1 cellular context compared by ENCODE assay signal in the genomic region with DNA sequence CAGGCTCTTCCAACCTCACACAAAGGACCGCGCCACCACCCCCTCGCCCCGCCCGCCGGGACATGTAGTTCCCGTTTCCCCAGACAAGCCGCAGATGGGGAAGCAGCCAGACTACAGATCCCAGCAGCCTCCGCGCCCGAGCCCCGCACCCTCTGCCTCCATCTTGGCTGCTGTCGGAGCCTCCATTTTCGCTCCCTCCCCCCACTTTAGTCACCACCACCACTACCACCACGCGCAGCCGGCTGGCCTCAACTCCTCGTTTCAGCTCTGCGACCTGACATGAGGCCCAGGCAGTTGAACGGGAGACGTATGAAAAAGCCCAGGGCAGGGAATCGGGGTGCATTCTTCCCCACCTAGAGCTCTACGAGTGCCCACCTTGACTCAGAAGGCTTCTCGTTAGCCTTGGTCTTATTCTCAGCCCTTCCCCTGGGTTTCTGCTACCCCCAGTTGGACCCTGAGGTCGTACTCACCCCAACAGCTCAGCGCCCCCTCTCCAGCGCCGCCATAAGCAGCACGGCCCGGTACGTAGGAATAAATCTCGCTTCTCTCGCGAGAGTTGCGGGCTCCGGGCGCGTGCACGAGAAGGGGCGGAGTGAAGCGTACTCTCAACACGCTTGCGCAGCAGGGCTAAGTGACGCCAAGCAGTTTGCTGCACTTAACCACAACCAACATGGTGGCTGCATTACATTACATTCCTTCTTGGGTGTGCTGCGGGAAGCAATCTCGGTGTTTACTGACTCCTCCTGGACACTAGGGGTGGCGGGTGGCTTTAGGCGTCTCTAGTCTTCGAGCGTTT.
TF ChIP-seq lines count a peak whose summit lies in the region.

A gene (minus strand): TSS at position 530 of the 796 bp plus-strand sequence. CDS start 18,094 bp downstream, outside the sequence.

TF ChIP-seq in GM12878, 131 proteins besides CTCF, POLR2A, EP300 and RAD21 (continued from another document and continues in another):
- TF ChIP-seq NFYA (IDR thresholded peaks at IDR 0.05; ENCODE audit: borderline replicate concordance, low read depth, low read length) (no peak), RCOR1 (conservative IDR thresholded peaks at IDR 0.05; ENCODE audit: low read depth, low read length) (0 out of 2 replicates have a peak, but pooled peaks have one; percentile 83), HCFC1 (IDR thresholded peaks at IDR 0.05; ENCODE audit: low read length) (peak; percentile 92), NBN (IDR thresholded peaks at IDR 0.05) (peak; percentile 97), SMAD1 (IDR thresholded peaks at IDR 0.05; ENCODE audit: low read depth, partially characterized antibody) (no peak), ZNF207 (IDR thresholded peaks at IDR 0.05; ENCODE audit: borderline replicate concordance) (peak; percentile 97), DPF2 (IDR thresholded peaks at IDR 0.05) (peak; percentile 10; the same call in 1 of the 2 replicates), ASH2L (IDR thresholded peaks at IDR 0.05; ENCODE audit: borderline replicate concordance, low read depth) (no peak), STAT3 (IDR thresholded peaks at IDR 0.05; ENCODE audit: low read depth, low read length) (no peak), BMI1 (IDR thresholded peaks at IDR 0.05; ENCODE audit: borderline replicate concordance) (no peak), SPI1 (IDR thresholded peaks at IDR 0.05; ENCODE audit: borderline replicate concordance, insufficient read depth, low read depth, low read length) (peak; percentile 40; the same call in 1 of the 2 replicates), MYC (IDR thresholded peaks at IDR 0.05; ENCODE audit: insufficient read depth, insufficient read length, insufficient replicate concordance, low read length, severe bottlenecking) (no peak), NFIC (IDR thresholded peaks at IDR 0.05; ENCODE audit: low read depth, low read length) (0 out of 2 replicates have a peak, but pooled peaks have one; percentile 24), CEBPB (IDR thresholded peaks at IDR 0.05; ENCODE audit: borderline replicate concordance in 1 of 2, low read depth in 2 of 2, low read length in 2 of 2) (no peak), FOXK2 (IDR thresholded peaks at IDR 0.05) (no peak; the same call in none of the 2 replicates), PAX5 (IDR thresholded peaks at IDR 0.05; ENCODE audit: borderline replicate concordance, low read depth, low read length) (peak; percentile 28; the same call in 1 of the 2 replicates), ZNF622 (IDR thresholded peaks at IDR 0.05) (no peak), ETV6 (conservative IDR thresholded peaks at IDR 0.05 in 1 of 2, IDR thresholded peaks at IDR 0.05 in 1 of 2; ENCODE audit: borderline replicate concordance in 1 of 2, low read depth in 1 of 2) (0 out of 4 replicates have a peak, but pooled peaks of 1 of the 2 experiments have one; percentile 22), ZSCAN29 (IDR thresholded peaks at IDR 0.05) (no peak), RFX5 (IDR thresholded peaks at IDR 0.05; ENCODE audit: low read depth, low read length) (no peak), TCF12 (IDR thresholded peaks at IDR 0.05; ENCODE audit: low read depth, low read length) (peak; percentile 76), ZZZ3 (IDR thresholded peaks at IDR 0.05; ENCODE audit: control insufficient read depth, insufficient read length, low read depth) (no peak), IKZF1 (conservative IDR thresholded peaks at IDR 0.05) (peak; percentile 87), SUPT20H (IDR thresholded peaks at IDR 0.05; ENCODE audit: borderline replicate concordance, control insufficient read depth, low read depth, low read length) (no peak), JUND (IDR thresholded peaks at IDR 0.05; ENCODE audit: low read depth, low read length) (0 out of 2 replicates have a peak, but pooled peaks have one; percentile 12), BACH1 (IDR thresholded peaks at IDR 0.05; ENCODE audit: borderline replicate concordance) (peak; percentile 33; the same call in 1 of the 2 replicates), ZNF24 (IDR thresholded peaks at IDR 0.05) (no peak), ATF7 (IDR thresholded peaks at IDR 0.05; ENCODE audit: low read depth) (peak; percentile 72), BCL11A (IDR thresholded peaks at IDR 0.05; ENCODE audit: low read depth, low read length) (no peak), EGR1 (IDR thresholded peaks at IDR 0.05; ENCODE audit: borderline replicate concordance in 1 of 2, low read depth in 2 of 2, low read length in 2 of 2) (peak in 1 of 2 experiments; percentile 31; a peak in 1 of 3 replicates)
- TF ChIP-seq, protein P1, sequence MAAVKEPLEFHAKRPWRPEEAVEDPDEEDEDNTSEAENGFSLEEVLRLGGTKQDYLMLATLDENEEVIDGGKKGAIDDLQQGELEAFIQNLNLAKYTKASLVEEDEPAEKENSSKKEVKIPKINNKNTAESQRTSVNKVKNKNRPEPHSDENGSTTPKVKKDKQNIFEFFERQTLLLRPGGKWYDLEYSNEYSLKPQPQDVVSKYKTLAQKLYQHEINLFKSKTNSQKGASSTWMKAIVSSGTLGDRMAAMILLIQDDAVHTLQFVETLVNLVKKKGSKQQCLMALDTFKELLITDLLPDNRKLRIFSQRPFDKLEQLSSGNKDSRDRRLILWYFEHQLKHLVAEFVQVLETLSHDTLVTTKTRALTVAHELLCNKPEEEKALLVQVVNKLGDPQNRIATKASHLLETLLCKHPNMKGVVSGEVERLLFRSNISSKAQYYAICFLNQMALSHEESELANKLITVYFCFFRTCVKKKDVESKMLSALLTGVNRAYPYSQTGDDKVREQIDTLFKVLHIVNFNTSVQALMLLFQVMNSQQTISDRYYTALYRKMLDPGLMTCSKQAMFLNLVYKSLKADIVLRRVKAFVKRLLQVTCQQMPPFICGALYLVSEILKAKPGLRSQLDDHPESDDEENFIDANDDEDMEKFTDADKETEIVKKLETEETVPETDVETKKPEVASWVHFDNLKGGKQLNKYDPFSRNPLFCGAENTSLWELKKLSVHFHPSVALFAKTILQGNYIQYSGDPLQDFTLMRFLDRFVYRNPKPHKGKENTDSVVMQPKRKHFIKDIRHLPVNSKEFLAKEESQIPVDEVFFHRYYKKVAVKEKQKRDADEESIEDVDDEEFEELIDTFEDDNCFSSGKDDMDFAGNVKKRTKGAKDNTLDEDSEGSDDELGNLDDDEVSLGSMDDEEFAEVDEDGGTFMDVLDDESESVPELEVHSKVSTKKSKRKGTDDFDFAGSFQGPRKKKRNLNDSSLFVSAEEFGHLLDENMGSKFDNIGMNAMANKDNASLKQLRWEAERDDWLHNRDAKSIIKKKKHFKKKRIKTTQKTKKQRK (IDR thresholded peaks at IDR 0.05; ENCODE audit: low read depth, low read length): 0 out of 2 replicates have a peak, but pooled peaks have one; percentile 4
- TF ChIP-seq, protein P2, sequence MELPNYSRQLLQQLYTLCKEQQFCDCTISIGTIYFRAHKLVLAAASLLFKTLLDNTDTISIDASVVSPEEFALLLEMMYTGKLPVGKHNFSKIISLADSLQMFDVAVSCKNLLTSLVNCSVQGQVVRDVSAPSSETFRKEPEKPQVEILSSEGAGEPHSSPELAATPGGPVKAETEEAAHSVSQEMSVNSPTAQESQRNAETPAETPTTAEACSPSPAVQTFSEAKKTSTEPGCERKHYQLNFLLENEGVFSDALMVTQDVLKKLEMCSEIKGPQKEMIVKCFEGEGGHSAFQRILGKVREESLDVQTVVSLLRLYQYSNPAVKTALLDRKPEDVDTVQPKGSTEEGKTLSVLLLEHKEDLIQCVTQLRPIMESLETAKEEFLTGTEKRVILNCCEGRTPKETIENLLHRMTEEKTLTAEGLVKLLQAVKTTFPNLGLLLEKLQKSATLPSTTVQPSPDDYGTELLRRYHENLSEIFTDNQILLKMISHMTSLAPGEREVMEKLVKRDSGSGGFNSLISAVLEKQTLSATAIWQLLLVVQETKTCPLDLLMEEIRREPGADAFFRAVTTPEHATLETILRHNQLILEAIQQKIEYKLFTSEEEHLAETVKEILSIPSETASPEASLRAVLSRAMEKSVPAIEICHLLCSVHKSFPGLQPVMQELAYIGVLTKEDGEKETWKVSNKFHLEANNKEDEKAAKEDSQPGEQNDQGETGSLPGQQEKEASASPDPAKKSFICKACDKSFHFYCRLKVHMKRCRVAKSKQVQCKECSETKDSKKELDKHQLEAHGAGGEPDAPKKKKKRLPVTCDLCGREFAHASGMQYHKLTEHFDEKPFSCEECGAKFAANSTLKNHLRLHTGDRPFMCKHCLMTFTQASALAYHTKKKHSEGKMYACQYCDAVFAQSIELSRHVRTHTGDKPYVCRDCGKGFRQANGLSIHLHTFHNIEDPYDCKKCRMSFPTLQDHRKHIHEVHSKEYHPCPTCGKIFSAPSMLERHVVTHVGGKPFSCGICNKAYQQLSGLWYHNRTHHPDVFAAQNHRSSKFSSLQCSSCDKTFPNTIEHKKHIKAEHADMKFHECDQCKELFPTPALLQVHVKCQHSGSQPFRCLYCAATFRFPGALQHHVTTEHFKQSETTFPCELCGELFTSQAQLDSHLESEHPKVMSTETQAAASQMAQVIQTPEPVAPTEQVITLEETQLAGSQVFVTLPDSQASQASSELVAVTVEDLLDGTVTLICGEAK (IDR thresholded peaks at IDR 0.05; ENCODE audit: borderline replicate concordance): no peak
- TF ChIP-seq, protein P3, sequence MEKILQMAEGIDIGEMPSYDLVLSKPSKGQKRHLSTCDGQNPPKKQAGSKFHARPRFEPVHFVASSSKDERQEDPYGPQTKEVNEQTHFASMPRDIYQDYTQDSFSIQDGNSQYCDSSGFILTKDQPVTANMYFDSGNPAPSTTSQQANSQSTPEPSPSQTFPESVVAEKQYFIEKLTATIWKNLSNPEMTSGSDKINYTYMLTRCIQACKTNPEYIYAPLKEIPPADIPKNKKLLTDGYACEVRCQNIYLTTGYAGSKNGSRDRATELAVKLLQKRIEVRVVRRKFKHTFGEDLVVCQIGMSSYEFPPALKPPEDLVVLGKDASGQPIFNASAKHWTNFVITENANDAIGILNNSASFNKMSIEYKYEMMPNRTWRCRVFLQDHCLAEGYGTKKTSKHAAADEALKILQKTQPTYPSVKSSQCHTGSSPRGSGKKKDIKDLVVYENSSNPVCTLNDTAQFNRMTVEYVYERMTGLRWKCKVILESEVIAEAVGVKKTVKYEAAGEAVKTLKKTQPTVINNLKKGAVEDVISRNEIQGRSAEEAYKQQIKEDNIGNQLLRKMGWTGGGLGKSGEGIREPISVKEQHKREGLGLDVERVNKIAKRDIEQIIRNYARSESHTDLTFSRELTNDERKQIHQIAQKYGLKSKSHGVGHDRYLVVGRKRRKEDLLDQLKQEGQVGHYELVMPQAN (conservative IDR thresholded peaks at IDR 0.05): 0 out of 2 replicates have a peak, but pooled peaks have one; percentile 1
- TF ChIP-seq, protein P4, sequence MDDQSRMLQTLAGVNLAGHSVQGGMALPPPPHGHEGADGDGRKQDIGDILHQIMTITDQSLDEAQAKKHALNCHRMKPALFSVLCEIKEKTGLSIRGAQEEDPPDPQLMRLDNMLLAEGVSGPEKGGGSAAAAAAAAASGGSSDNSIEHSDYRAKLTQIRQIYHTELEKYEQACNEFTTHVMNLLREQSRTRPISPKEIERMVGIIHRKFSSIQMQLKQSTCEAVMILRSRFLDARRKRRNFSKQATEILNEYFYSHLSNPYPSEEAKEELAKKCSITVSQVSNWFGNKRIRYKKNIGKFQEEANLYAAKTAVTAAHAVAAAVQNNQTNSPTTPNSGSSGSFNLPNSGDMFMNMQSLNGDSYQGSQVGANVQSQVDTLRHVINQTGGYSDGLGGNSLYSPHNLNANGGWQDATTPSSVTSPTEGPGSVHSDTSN (IDR thresholded peaks at IDR 0.05; ENCODE audit: insufficient replicate concordance, low read depth, low read length): no peak
- TF ChIP-seq, protein P5, sequence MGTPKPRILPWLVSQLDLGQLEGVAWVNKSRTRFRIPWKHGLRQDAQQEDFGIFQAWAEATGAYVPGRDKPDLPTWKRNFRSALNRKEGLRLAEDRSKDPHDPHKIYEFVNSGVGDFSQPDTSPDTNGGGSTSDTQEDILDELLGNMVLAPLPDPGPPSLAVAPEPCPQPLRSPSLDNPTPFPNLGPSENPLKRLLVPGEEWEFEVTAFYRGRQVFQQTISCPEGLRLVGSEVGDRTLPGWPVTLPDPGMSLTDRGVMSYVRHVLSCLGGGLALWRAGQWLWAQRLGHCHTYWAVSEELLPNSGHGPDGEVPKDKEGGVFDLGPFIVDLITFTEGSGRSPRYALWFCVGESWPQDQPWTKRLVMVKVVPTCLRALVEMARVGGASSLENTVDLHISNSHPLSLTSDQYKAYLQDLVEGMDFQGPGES (IDR thresholded peaks at IDR 0.05): no peak
- TF ChIP-seq, protein P6, sequence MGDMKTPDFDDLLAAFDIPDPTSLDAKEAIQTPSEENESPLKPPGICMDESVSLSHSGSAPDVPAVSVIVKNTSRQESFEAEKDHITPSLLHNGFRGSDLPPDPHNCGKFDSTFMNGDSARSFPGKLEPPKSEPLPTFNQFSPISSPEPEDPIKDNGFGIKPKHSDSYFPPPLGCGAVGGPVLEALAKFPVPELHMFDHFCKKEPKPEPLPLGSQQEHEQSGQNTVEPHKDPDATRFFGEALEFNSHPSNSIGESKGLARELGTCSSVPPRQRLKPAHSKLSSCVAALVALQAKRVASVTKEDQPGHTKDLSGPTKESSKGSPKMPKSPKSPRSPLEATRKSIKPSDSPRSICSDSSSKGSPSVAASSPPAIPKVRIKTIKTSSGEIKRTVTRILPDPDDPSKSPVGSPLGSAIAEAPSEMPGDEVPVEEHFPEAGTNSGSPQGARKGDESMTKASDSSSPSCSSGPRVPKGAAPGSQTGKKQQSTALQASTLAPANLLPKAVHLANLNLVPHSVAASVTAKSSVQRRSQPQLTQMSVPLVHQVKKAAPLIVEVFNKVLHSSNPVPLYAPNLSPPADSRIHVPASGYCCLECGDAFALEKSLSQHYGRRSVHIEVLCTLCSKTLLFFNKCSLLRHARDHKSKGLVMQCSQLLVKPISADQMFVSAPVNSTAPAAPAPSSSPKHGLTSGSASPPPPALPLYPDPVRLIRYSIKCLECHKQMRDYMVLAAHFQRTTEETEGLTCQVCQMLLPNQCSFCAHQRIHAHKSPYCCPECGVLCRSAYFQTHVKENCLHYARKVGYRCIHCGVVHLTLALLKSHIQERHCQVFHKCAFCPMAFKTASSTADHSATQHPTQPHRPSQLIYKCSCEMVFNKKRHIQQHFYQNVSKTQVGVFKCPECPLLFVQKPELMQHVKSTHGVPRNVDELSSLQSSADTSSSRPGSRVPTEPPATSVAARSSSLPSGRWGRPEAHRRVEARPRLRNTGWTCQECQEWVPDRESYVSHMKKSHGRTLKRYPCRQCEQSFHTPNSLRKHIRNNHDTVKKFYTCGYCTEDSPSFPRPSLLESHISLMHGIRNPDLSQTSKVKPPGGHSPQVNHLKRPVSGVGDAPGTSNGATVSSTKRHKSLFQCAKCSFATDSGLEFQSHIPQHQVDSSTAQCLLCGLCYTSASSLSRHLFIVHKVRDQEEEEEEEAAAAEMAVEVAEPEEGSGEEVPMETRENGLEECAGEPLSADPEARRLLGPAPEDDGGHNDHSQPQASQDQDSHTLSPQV (IDR thresholded peaks at IDR 0.05): no peak
- TF ChIP-seq, protein P7, sequence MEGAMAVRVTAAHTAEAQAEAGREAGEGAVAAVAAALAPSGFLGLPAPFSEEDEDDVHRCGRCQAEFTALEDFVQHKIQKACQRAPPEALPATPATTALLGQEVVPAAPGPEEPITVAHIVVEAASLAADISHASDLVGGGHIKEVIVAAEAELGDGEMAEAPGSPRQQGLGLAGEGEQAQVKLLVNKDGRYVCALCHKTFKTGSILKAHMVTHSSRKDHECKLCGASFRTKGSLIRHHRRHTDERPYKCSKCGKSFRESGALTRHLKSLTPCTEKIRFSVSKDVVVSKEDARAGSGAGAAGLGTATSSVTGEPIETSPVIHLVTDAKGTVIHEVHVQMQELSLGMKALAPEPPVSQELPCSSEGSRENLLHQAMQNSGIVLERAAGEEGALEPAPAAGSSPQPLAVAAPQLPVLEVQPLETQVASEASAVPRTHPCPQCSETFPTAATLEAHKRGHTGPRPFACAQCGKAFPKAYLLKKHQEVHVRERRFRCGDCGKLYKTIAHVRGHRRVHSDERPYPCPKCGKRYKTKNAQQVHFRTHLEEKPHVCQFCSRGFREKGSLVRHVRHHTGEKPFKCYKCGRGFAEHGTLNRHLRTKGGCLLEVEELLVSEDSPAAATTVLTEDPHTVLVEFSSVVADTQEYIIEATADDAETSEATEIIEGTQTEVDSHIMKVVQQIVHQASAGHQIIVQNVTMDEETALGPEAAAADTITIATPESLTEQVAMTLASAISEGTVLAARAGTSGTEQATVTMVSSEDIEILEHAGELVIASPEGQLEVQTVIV (IDR thresholded peaks at IDR 0.05; ENCODE audit: borderline replicate concordance, partially characterized antibody): no peak
